ENCODE assay signal across 12 cellular contexts in the genomic region with DNA sequence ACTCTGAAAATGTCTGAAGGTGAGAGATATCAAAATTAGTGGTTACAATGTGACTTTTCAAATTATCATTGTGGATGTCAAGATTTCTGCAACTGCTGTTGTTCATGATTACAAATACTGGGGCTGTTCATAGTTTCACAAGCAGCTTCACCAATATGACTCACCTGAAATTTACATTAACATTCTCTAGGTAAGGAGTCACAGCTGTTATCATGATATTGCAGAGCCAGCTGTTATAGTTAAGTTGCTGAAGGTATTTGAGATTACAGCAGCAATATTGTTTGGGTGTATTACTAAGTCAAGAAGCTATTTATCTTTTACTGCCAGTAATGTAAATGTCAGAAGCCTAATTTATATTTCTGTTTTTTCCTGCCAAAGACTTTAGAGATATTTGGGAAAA.
DNase-seq lines count a peak whose midpoint lies in the region; ATAC-seq and TF ChIP-seq lines count a peak whose summit lies in the region.
"Had no signal": no experiment of that assay in that cellular context is flagged by ENCODE, and none has a peak within 500 bp of the region (broad histone marks: within the 10 kb centered on the region; RNA-seq: fewer than 3 reads in every experiment).

No MANE protein-coding gene starts in this region.

- H3K27me3 ChIP-seq in hepatocyte (no peaks in the 10 kb centered on the region), Karpas-422 (ENCODE audit: low read length) (no peaks in the 10 kb centered on the region)
- H3K27me3 ChIP-seq: BLaER1 treated with 17β-estradiol and CSF1 and Interleukin-3, amounts not matched to agents 10 nM and 100 nM; gastroesophageal sphincter had no signal

- DNase-seq in GM04503 (ENCODE audit: low read depth) (peak; percentile 22), RWPE1 (ENCODE audit: low spot score) (peak; percentile 51), hepatocyte (ENCODE audit: low spot score) (peak; percentile 30), Karpas-422 (no peak), substantia nigra (lab: John Stamatoyannopoulos, UW) (no peak), KG1 (lab: John Stamatoyannopoulos, UW) (no peak), globus pallidus (ENCODE audit: low spot score) (no peak)
- DNase-seq: activated CD8-positive, alpha-beta memory T cell treated with anti-CD3 and anti-CD28 coated beads, Interleukin-2, amount 50 U/mL, for 48 hours; NCI-H1048 had no signal

- H3K4me2 ChIP-seq in hepatocyte (no peak overlapping the region), Karpas-422 (ENCODE audit: low read depth, low read length, poor library complexity, severe bottlenecking) (no peak overlapping the region)
- H3K4me2 ChIP-seq: BLaER1 treated with 17β-estradiol and CSF1 and Interleukin-3, amounts not matched to agents 10 nM and 100 nM had no signal

- H3K36me3 ChIP-seq in hepatocyte (replicated peaks; ENCODE audit: insufficient read depth, low read depth): no peaks in the 10 kb centered on the region
- no peaks in the 10 kb centered on the region for H3K36me3 ChIP-seq in Karpas-422 (ENCODE audit: insufficient read depth, low read length)
- H3K36me3 ChIP-seq: BLaER1 treated with 17β-estradiol and CSF1 and Interleukin-3, amounts not matched to agents 10 nM and 100 nM; gastroesophageal sphincter had no signal

- H2AFZ ChIP-seq in hepatocyte (no peak overlapping the region), Karpas-422 (ENCODE audit: low read length) (no peak overlapping the region)

- no peak overlapping the region for H3K4me3 ChIP-seq in hepatocyte
- H3K4me3 ChIP-seq in Karpas-422 (ENCODE audit: low read length): no peak overlapping the region
- H3K4me3 ChIP-seq: BLaER1 treated with 17β-estradiol and CSF1 and Interleukin-3, amounts not matched to agents 10 nM and 100 nM; gastroesophageal sphincter had no signal

- TF ChIP-seq CTCF in RWPE1 (conservative IDR thresholded peaks at IDR 0.05; ENCODE audit: low read depth) (no peak), hepatocyte (IDR thresholded peaks at IDR 0.05; ENCODE audit: poor library complexity) (no peak)

- H3K79me2 ChIP-seq in hepatocyte (no peaks in the 10 kb centered on the region), Karpas-422 (ENCODE audit: low read length) (no peaks in the 10 kb centered on the region)

- H3K9ac ChIP-seq in Karpas-422 (ENCODE audit: low read length): no peak overlapping the region
- H3K9ac ChIP-seq: BLaER1 treated with 17β-estradiol and CSF1 and Interleukin-3, amounts not matched to agents 10 nM and 100 nM had no signal

- H3K4me1 ChIP-seq in hepatocyte (ENCODE audit: insufficient read depth) (no peaks in the 10 kb centered on the region), Karpas-422 (ENCODE audit: low read length) (no peaks in the 10 kb centered on the region)
- H3K4me1 ChIP-seq: gastroesophageal sphincter had no signal

- POLR2A ChIA-PET in RWPE1 (lab: Yijun Ruan, JAX; ENCODE audit: low non-redundant PET): no interaction called here

- ATAC-seq in HG02798 (IDR thresholded peaks at IDR 0.05; ENCODE audit: poor library complexity, unreplicated experiment): peak; percentile 65
- ATAC-seq: gastroesophageal sphincter had no signal

- no peaks in the 10 kb centered on the region for H3K9me3 ChIP-seq in hepatocyte (ENCODE audit: low read depth)
- H3K9me3 ChIP-seq in Karpas-422 (ENCODE audit: low read length): no peaks in the 10 kb centered on the region
- H3K9me3 ChIP-seq: BLaER1 treated with 17β-estradiol and CSF1 and Interleukin-3, amounts not matched to agents 10 nM and 100 nM; gastroesophageal sphincter had no signal

- H4K20me1 ChIP-seq in hepatocyte (ENCODE audit: insufficient read depth, poor library complexity, severe bottlenecking): no peaks in the 10 kb centered on the region
- H4K20me1 ChIP-seq in Karpas-422 (ENCODE audit: insufficient read depth, low read depth, low read length): no peaks in the 10 kb centered on the region
- H4K20me1 ChIP-seq: BLaER1 treated with 17β-estradiol and CSF1 and Interleukin-3, amounts not matched to agents 10 nM and 100 nM had no signal

- H3K27ac ChIP-seq in RWPE1 (no peak overlapping the region), hepatocyte (no peak overlapping the region), Karpas-422 (ENCODE audit: low read length) (no peak overlapping the region), substantia nigra (ENCODE audit: low read depth, low read length, poor library complexity, severe bottlenecking) (no peak overlapping the region)
- H3K27ac ChIP-seq: BLaER1 treated with 17β-estradiol and CSF1 and Interleukin-3, amounts not matched to agents 10 nM and 100 nM; gastroesophageal sphincter had no signal

- CTCF ChIA-PET in RWPE1 (lab: Yijun Ruan, JAX): no interaction called here

- no peaks in the 10 kb centered on the region for H3K9me2 ChIP-seq in hepatocyte (replicated peaks; ENCODE audit: insufficient read depth)
- H3K9me2 ChIP-seq in Karpas-422 (replicated peaks; ENCODE audit: insufficient read depth, low read length): no peaks in the 10 kb centered on the region

Comparison
In these comparisons a context has a peak if more than half of its experiments do, and no peak if none do; other contexts are left out.
1. DNase-seq: peak in GM04503 (single experiment), RWPE1 (single experiment) and hepatocyte (single experiment); none in Karpas-422 (single experiment), substantia nigra (0 of 49), KG1 (single experiment) and globus pallidus (single experiment).